ENCODE assay signal across 24 cellular contexts in genomic region chr12:102144221-102144620, GRCh38. TPM values are rescaled to one million over a fixed set of nuclear protein-coding genes. Genes with fewer than 3 reads are reported as not detected.
DNase-seq lines count a peak whose midpoint lies in the region; ATAC-seq, FAIRE-seq and TF ChIP-seq lines count a peak whose summit lies in the region.
"Had no signal": no experiment of that assay in that cellular context is flagged by ENCODE, and none has a peak within 500 bp of the region (broad histone marks: within the 10 kb centered on the region; RNA-seq: fewer than 3 reads in every experiment).

No MANE protein-coding gene starts in this region.

- no peak for TF ChIP-seq RAD21 in GM12878 (IDR thresholded peaks at IDR 0.05; ENCODE audit: insufficient read depth, low read depth, low read length)

- no peaks in the 10 kb centered on the region; the same call in 1 of the 3 replicates for H3K9me3 ChIP-seq in GM12878 (replicated peaks; ENCODE audit: control insufficient read depth, insufficient read depth, low read length)
- H3K9me3 ChIP-seq: MG63, SJCRH30 had no signal

- RAD21 ChIA-PET in GM12878 (lab: Charles Lee; ENCODE audit: unreplicated experiment), result no interaction called here

- no peak for TF ChIP-seq EP300 in GM12878 (IDR thresholded peaks at IDR 0.05; ENCODE audit: borderline replicate concordance in 1 of 2, control insufficient read depth in 1 of 2, low read depth in 2 of 2, low read length in 2 of 2)

- peaks cover 0 to 3% of the 10 kb centered on the region in 2 experiments; a peak in 3 of 4 replicates for H3K36me3 ChIP-seq in GM12878 (ENCODE audit: control insufficient read depth in 2 of 2, insufficient read depth in 2 of 2, low read length in 1 of 2)

- peak; percentile 49 for FAIRE-seq in GM19239 (lab: Jason Lieb, UNC)
- FAIRE-seq in GM12878 (lab: Jason Lieb, UNC), result peak; percentile 27
- FAIRE-seq: H1 had no signal

- TF ChIP-seq POLR2A in GM12878 (IDR thresholded peaks at IDR 0.05; ENCODE audit: low read depth, low read length), result no peak

- no peak overlapping the region for H3K4me2 ChIP-seq in GM12878 (ENCODE audit: control insufficient read depth, insufficient read depth)

- SMC1A ChIA-PET in GM12878 (lab: Charles Lee; ENCODE audit: uncharacterized antibody, unreplicated experiment), result no interaction called here

- CTCF ChIA-PET in GM12878 (lab: Yijun Ruan, JAX), result no interaction called here

- no peak overlapping the region for H3K4me3 ChIP-seq in GM12878
- H3K4me3 ChIP-seq: MG63, SJCRH30 had no signal

- 100% methylated on average over 1 of the region's 1 CpG for WGBS in GM12878 (ENCODE audit: insufficient coverage, insufficient replicate concordance, low lambda C conversion rate, missing lambda C conversion rate)

- H4K20me1 ChIP-seq in GM12878 (ENCODE audit: control insufficient read depth, insufficient read depth), result no peaks in the 10 kb centered on the region

- no peaks in the 10 kb centered on the region for H3K27me3 ChIP-seq in GM12878 (replicated peaks in 1 of 2; ENCODE audit: control insufficient read depth in 2 of 2, insufficient read depth in 2 of 2, low read length in 1 of 2)
- H3K27me3 ChIP-seq: MG63, SJCRH30 had no signal

- BruUV-seq in GM12878 (replicated peaks; lab: Mats Ljungman, UMichigan), result no TSS peak

- POLR2A ChIA-PET in GM12878 (lab: Charles Lee), result interaction anchor here (0.5 kb wide), 1 partner anchor 1232 kb away, joined by 3 read pairs; no protein-coding TSS in a partner anchor

- H2AFZ ChIP-seq in GM12878 (ENCODE audit: control insufficient read depth, low read depth, low read length), result no peak overlapping the region

- intact Hi-C loops in GM12878 (cut with micrococcal nuclease; ENCODE audit: unreplicated experiment), result no loop called here

- TF ChIP-seq CTCF in GM12878 (IDR thresholded peaks at IDR 0.05 in 2 of 3, conservative IDR thresholded peaks at IDR 0.05 in 1 of 3; ENCODE audit: control insufficient read depth in 2 of 3, extremely low read depth in 1 of 3, insufficient read depth in 1 of 3, low read depth in 3 of 3, low read length in 3 of 3), result no peak

- in situ Hi-C loops in GM12878 (cut with MboI), result no loop called here

- no peak overlapping the region for H3K9ac ChIP-seq in GM12878 (ENCODE audit: control insufficient read depth, insufficient read depth, low read length)

- no peak for DNase-seq in GM19239 (ENCODE audit: insufficient read length, low spot score)
- no peak for DNase-seq in GM12878 (ENCODE audit: low read depth, low spot score)
- peak; percentile 88 for DNase-seq in fibroblast of peridontal ligament (ENCODE audit: extremely low read depth)
- peak; percentile 7 for DNase-seq in stromal cell of bone marrow (ENCODE audit: low read depth)
- no peak for DNase-seq in NCI-H1417 treated with DMSO at 0.1 percent for 48 hours (lab: John Stamatoyannopoulos, UW)
- DNase-seq in NCI-H524 (lab: John Stamatoyannopoulos, UW), result no peak
- DNase-seq: C1 segment of cervical spinal cord; CD8-positive, alpha-beta T cell; DMS153; GDM1; Kasumi-1; MG63; NCI-H1436 treated with DMSO at 0.1 percent for 48 hours; NCI-H1930; NCI-H2227 treated with DMSO at 0.1 percent for 48 hours; NCI-H510A; NCI-H774; SJCRH30 had no signal

- H3K79me2 ChIP-seq in GM12878 (ENCODE audit: control insufficient read depth, insufficient read depth, low read length), result no peaks in the 10 kb centered on the region

- ATAC-seq in GM12878 (no peak), HG02852 (IDR thresholded peaks at IDR 0.05; ENCODE audit: unreplicated experiment) (no peak)
- ATAC-seq: CD8-positive, alpha-beta T cell; HCT116; Panc1 had no signal

- no peak overlapping the region for H3K27ac ChIP-seq in GM12878 (ENCODE audit: control insufficient read depth, insufficient read depth)
- H3K27ac ChIP-seq: SJCRH30 had no signal

- no peaks in the 10 kb centered on the region for H3K4me1 ChIP-seq in GM12878 (ENCODE audit: control insufficient read depth, insufficient read depth, low read length)
- H3K4me1 ChIP-seq: SJCRH30 had no signal

TF ChIP-seq in GM12878, 131 proteins besides CTCF, POLR2A, EP300 and RAD21 (continues in another document):
- no peak for TF ChIP-seq KAT2A (conservative IDR thresholded peaks at IDR 0.05; ENCODE audit: control insufficient read depth, low read depth, low read length)
- TF ChIP-seq CBX3 (IDR thresholded peaks at IDR 0.05; ENCODE audit: borderline replicate concordance, low read depth), result no peak
- TF ChIP-seq PKNOX1 (IDR thresholded peaks at IDR 0.05), result no peak
- no peak for TF ChIP-seq SRF (IDR thresholded peaks at IDR 0.05; ENCODE audit: low read depth in 2 of 2, low read length in 2 of 2)

RNA-seq across cellular contexts. Expression of gene PARPBP, which starts 24.2 kb away (rescaled TPM):
- total RNA-seq in GM12878 (2013; cell fraction: nucleolus; rRNA removed), result 93.5 and 99.9 TPM in 2 replicates
- 24.9 and 28.2 TPM in 2 replicates for total RNA-seq in GM12878 (2014; rRNA removed)
- 33.8 and 36.9 TPM in 2 replicates for total RNA-seq in GM12878 (2014; rRNA removed; fragmentation: Illumina TruSeq; extraction: Trizol)
- total RNA-seq in GM12878 (2021), result 21.2 TPM in 2 replicates
- polyA plus RNA-seq in GM12878 (2011; ENCODE audit: low read depth), result 5.5 TPM
- 33.7 and 51.4 TPM in 2 replicates for polyA plus RNA-seq in GM12878 (2011; rRNA removed)
- polyA plus RNA-seq in GM12878 (2011; cell fraction: cytosol; rRNA removed), result 7.4 and 7.6 TPM in 2 replicates
- 27.5 and 28.4 TPM in 2 replicates for polyA plus RNA-seq in GM12878 (2011; cell fraction: nucleus; rRNA removed)
- 9.5 and 14.3 TPM in 2 replicates for polyA plus RNA-seq in GM12878 (2012)
- polyA plus RNA-seq in GM12878 (2014; fragmentation: Illumina TruSeq; extraction: Trizol), result 31.2 and 39.3 TPM in 2 replicates
- polyA plus RNA-seq in GM12878 (2014; fragmentation: Nextera tagmentation; extraction: Ambion mirVana), result 10 to 100 TPM; 29.2 to 40.3 TPM
- 14.6 and 20.3 TPM in 2 replicates for polyA plus RNA-seq in GM12878 (2014; rRNA removed)
- polyA plus RNA-seq in GM12878 (2016; fragmentation: Nextera tagmentation; extraction: Ambion mirVana), result 10 to 100 TPM; 55.6 to 57.7 TPM
- 26.6 and 28.7 TPM in 2 replicates for polyA minus RNA-seq in GM12878 (2011; rRNA and poly(A)+ RNA removed)
- polyA minus RNA-seq in GM12878 (2011; cell fraction: cytosol; rRNA and poly(A)+ RNA removed), result 4.8 and 7.1 TPM in 2 replicates
- polyA minus RNA-seq in GM12878 (2011; cell fraction: nucleus; rRNA and poly(A)+ RNA removed), result 50.7 and 77.7 TPM in 2 replicates

RNA-seq across cellular contexts. Expression of gene NUP37, which starts 24.3 kb away (rescaled TPM):
- 50.1 and 53.3 TPM in 2 replicates for total RNA-seq in GM12878 (2013; cell fraction: nucleolus; rRNA removed)
- total RNA-seq in GM12878 (2014; rRNA removed), result 51.8 and 62.6 TPM in 2 replicates
- 85.8 and 91.1 TPM in 2 replicates for total RNA-seq in GM12878 (2014; rRNA removed; fragmentation: Illumina TruSeq; extraction: Trizol)
- total RNA-seq in GM12878 (2021), result 58.8 and 69.1 TPM in 2 replicates
- polyA plus RNA-seq in GM12878 (2011; ENCODE audit: low read depth), result 35.3 TPM
- polyA plus RNA-seq in GM12878 (2011; rRNA removed), result 93.6 and 140 TPM in 2 replicates
- polyA plus RNA-seq in GM12878 (2011; cell fraction: cytosol; rRNA removed), result 34.5 and 38.2 TPM in 2 replicates
- polyA plus RNA-seq in GM12878 (2011; cell fraction: nucleus; rRNA removed), result 35.2 and 43.7 TPM in 2 replicates
- polyA plus RNA-seq in GM12878 (2012), result 38.9 and 48.0 TPM in 2 replicates
- polyA plus RNA-seq in GM12878 (2014; fragmentation: Illumina TruSeq; extraction: Trizol), result 106 and 129 TPM in 2 replicates
- 100 to 1,000 TPM; 191 to 250 TPM for polyA plus RNA-seq in GM12878 (2014; fragmentation: Nextera tagmentation; extraction: Ambion mirVana)
- 46.8 and 58.3 TPM in 2 replicates for polyA plus RNA-seq in GM12878 (2014; rRNA removed)
- polyA plus RNA-seq in GM12878 (2016; fragmentation: Nextera tagmentation; extraction: Ambion mirVana), result 100 to 1,000 TPM; 127 to 133 TPM
- polyA minus RNA-seq in GM12878 (2011; rRNA and poly(A)+ RNA removed), result 29.4 and 49.5 TPM in 2 replicates
- polyA minus RNA-seq in GM12878 (2011; cell fraction: cytosol; rRNA and poly(A)+ RNA removed), result 11.7 and 14.7 TPM in 2 replicates
- 12.9 and 20.0 TPM in 2 replicates for polyA minus RNA-seq in GM12878 (2011; cell fraction: nucleus; rRNA and poly(A)+ RNA removed)

RNA-seq across cellular contexts. Expression of gene PMCH, which starts 53.4 kb away (rescaled TPM):
- total RNA-seq in GM12878 (2013; cell fraction: nucleolus; rRNA removed), result not detected in 2 replicates
- total RNA-seq in GM12878 (2014; rRNA removed), result 0.49 TPM in 1 of 2 replicates, not detected in the other
- total RNA-seq in GM12878 (2014; rRNA removed; fragmentation: Illumina TruSeq; extraction: Trizol), result not detected in 2 replicates
- not detected in 2 replicates for total RNA-seq in GM12878 (2021)
- not detected for polyA plus RNA-seq in GM12878 (2011; ENCODE audit: low read depth)
- polyA plus RNA-seq in GM12878 (2011; rRNA removed), result not detected in 2 replicates
- not detected in 2 replicates for polyA plus RNA-seq in GM12878 (2011; cell fraction: cytosol; rRNA removed)
- polyA plus RNA-seq in GM12878 (2011; cell fraction: nucleus; rRNA removed), result not detected in 2 replicates
- 0.29 TPM in 1 of 2 replicates, not detected in the other for polyA plus RNA-seq in GM12878 (2012)
- polyA plus RNA-seq in GM12878 (2014; fragmentation: Illumina TruSeq; extraction: Trizol), result 0.35 TPM in 1 of 2 replicates, not detected in the other
- 1 to 10 TPM in 1 of 2 experiments, under 1 TPM in 1; 0.64 to 1.1 TPM for polyA plus RNA-seq in GM12878 (2014; fragmentation: Nextera tagmentation; extraction: Ambion mirVana)
- 0.15 and 0.54 TPM in 2 replicates for polyA plus RNA-seq in GM12878 (2014; rRNA removed)
- 1 to 10 TPM; 1.0 to 2.1 TPM for polyA plus RNA-seq in GM12878 (2016; fragmentation: Nextera tagmentation; extraction: Ambion mirVana)
- polyA minus RNA-seq in GM12878 (2011; rRNA and poly(A)+ RNA removed), result not detected in 2 replicates
- polyA minus RNA-seq in GM12878 (2011; cell fraction: cytosol; rRNA and poly(A)+ RNA removed), result not detected in 2 replicates
- not detected in 2 replicates for polyA minus RNA-seq in GM12878 (2011; cell fraction: nucleus; rRNA and poly(A)+ RNA removed)
- total RNA-seq: A673; CD8-positive, alpha-beta T cell; Daoy; H1; SJCRH30 had no signal
- polyA plus RNA-seq: H1 had no signal

Comparison
In these comparisons a context has a peak if more than half of its experiments do, and no peak if none do; other contexts are left out.
1. DNase-seq: peak in fibroblast of peridontal ligament (single experiment) and stromal cell of bone marrow (single experiment); none in GM19239 (single experiment), GM12878 (single experiment), NCI-H1417 treated with DMSO at 0.1 percent for 48 hours (single experiment) and NCI-H524 (0 of 2).